ENCODE assay signal across 12 cellular contexts in genomic region chr5:125257997-125258396, GRCh38.
DNase-seq lines count a peak whose midpoint lies in the region; ATAC-seq and TF ChIP-seq lines count a peak whose summit lies in the region.
"Had no signal": no experiment of that assay in that cellular context is flagged by ENCODE, and none has a peak within 500 bp of the region (broad histone marks: within the 10 kb centered on the region; RNA-seq: fewer than 3 reads in every experiment).

No MANE protein-coding gene starts in this region.

- H3K27me3 ChIP-seq in left ventricle myocardium inferior (ENCODE audit: low read depth) (no peaks in the 10 kb centered on the region), heart right ventricle (no peaks in the 10 kb centered on the region), Panc1 (ENCODE audit: control insufficient read depth, insufficient read depth, low read length) (no peaks in the 10 kb centered on the region)

- CTCF ChIA-PET in Panc1 (lab: Charles Lee) = no interaction called here

- in situ Hi-C loops in Panc1 (cut with HindIII; ENCODE audit: low pct_unique_long_range_greater_than_20kb, low sequenced_read_pairs) = no loop called here

- POLR2A ChIA-PET in Panc1 (lab: Charles Lee) = no interaction called here

- no TSS peak for BruUV-seq in Panc1 (replicated peaks; lab: Mats Ljungman, UMichigan)

- DNase-seq in left ventricle myocardium inferior = no peak
- DNase-seq in heart right ventricle = no peak
- no peak for DNase-seq in Panc1 (ENCODE audit: low read depth, low spot score)
- no peak for DNase-seq in medulla oblongata (ENCODE audit: extremely low spot score)
- DNase-seq in OCI-M1 (lab: John Stamatoyannopoulos, UW) = no peak
- no peak for DNase-seq in A172 (ENCODE audit: low spot score)
- no peak for DNase-seq in T-helper 2 cell
- DNase-seq: 8988T, H9, NCI-H187 treated with DMSO at 0.1 percent for 48 hours, NCI-H446 treated with DMSO at 0.1 percent for 48 hours had no signal

- H3K9me3 ChIP-seq in left ventricle myocardium inferior (replicated peaks) (peaks cover 35% of the 10 kb centered on the region), heart right ventricle (peaks cover 0 to 36% (median 12%) of the 10 kb centered on the region in 11 donors), Panc1 (ENCODE audit: control insufficient read depth, insufficient read depth, low read depth, low read length) (peaks cover 13% of the 10 kb centered on the region; the same call in 1 of the 2 replicates)

- H3K4me3 ChIP-seq in left ventricle myocardium inferior = no peak overlapping the region
- no peak overlapping the region for H3K4me3 ChIP-seq in heart right ventricle
- no peak overlapping the region for H3K4me3 ChIP-seq in Panc1 (ENCODE audit: low read depth in 2 of 2, low read length in 2 of 2)

- H3K36me3 ChIP-seq in left ventricle myocardium inferior (no peaks in the 10 kb centered on the region), heart right ventricle (no peaks in the 10 kb centered on the region), Panc1 (ENCODE audit: control insufficient read depth, insufficient read depth, low read length) (no peaks in the 10 kb centered on the region)

- H3K27ac ChIP-seq in left ventricle myocardium inferior (replicated peaks) (peak overlapping the region; percentile 69), heart right ventricle (peak overlapping the region in 5 of 10 donors; percentile 68 to 80 (median 72)), Panc1 (ENCODE audit: low read length) (peak overlapping the region; percentile 71; the same call in 1 of the 2 replicates)

- ATAC-seq in heart right ventricle (no peak), GM21515 (IDR thresholded peaks at IDR 0.05; ENCODE audit: unreplicated experiment) (peak; percentile 64), Panc1 (no peak)

- TF ChIP-seq CTCF in left ventricle myocardium inferior (IDR thresholded peaks at IDR 0.05; ENCODE audit: borderline replicate concordance) (no peak), heart right ventricle (IDR thresholded peaks at IDR 0.05) (no peak), Panc1 (IDR thresholded peaks at IDR 0.05) (no peak)

- intact Hi-C loops in left ventricle myocardium inferior (cut with micrococcal nuclease) = no loop called here
- intact Hi-C loops in heart right ventricle (cut with DNase I) = no loop called here
- intact Hi-C loops in Panc1 (cut with micrococcal nuclease; ENCODE audit: unreplicated experiment) = no loop called here

- peaks cover 11% of the 10 kb centered on the region for H3K4me1 ChIP-seq in left ventricle myocardium inferior
- peaks cover 0 to 9% (median 0%) of the 10 kb centered on the region in 9 donors for H3K4me1 ChIP-seq in heart right ventricle
- H3K4me1 ChIP-seq in Panc1 (ENCODE audit: control insufficient read depth, insufficient read depth, low read length) = peaks cover 4% of the 10 kb centered on the region; the same call in 1 of the 2 replicates
